ENCODE assay signal across 20 cellular contexts in genomic region chr17:4539025-4539424, GRCh38. TPM values are rescaled to one million over a fixed set of nuclear protein-coding genes. Genes with fewer than 3 reads are reported as not detected.
DNase-seq lines count a peak whose midpoint lies in the region; ATAC-seq and TF ChIP-seq lines count a peak whose summit lies in the region.
"Had no signal": no experiment of that assay in that cellular context is flagged by ENCODE, and none has a peak within 500 bp of the region (broad histone marks: within the 10 kb centered on the region; RNA-seq: fewer than 3 reads in every experiment).

No MANE protein-coding gene starts in this region.

- no peak for TF ChIP-seq POLR2A in breast epithelium (IDR thresholded peaks at IDR 0.05)
- no peak for TF ChIP-seq POLR2A in upper lobe of left lung (IDR thresholded peaks at IDR 0.05)

- CTCF ChIA-PET in MCF 10A (lab: Yijun Ruan, JAX) (interaction anchor here (0.7 to 1.0 kb wide), 2 partner anchors 28 to 439 kb away, joined by 3 read pairs; no protein-coding TSS in a partner anchor), Panc1 (lab: Charles Lee) (no interaction called here)

- TF ChIP-seq EP300 in upper lobe of left lung (IDR thresholded peaks at IDR 0.05), result no peak

- H3K27ac ChIP-seq in breast epithelium (no peak overlapping the region), Panc1 (ENCODE audit: low read length) (no peak overlapping the region), upper lobe of left lung (peak overlapping the region in 3 of 4 donors; percentile 69 to 91 (median 90))
- H3K27ac ChIP-seq: C4-2B had no signal

- peaks cover 5% of the 10 kb centered on the region for H3K4me1 Mint-ChIP-seq in MCF 10A (ENCODE audit: insufficient read depth, unreplicated experiment)
- H3K4me1 Mint-ChIP-seq in glutamatergic neuron (ENCODE audit: low read depth, unreplicated experiment), result peaks cover 1% of the 10 kb centered on the region

- H3K4me3 Mint-ChIP-seq in MCF 10A (ENCODE audit: unreplicated experiment) (no peak overlapping the region), glutamatergic neuron (ENCODE audit: unreplicated experiment) (no peak overlapping the region)
- H3K4me3 Mint-ChIP-seq: GM23338 had no signal

- peaks cover 17 to 30% of the 10 kb centered on the region in 2 donors for H3K4me1 ChIP-seq in breast epithelium
- peaks cover 31% of the 10 kb centered on the region for H3K4me1 ChIP-seq in Panc1 (ENCODE audit: control insufficient read depth, insufficient read depth, low read length)
- peaks cover 63 to 82% (median 76%) of the 10 kb centered on the region in 4 donors for H3K4me1 ChIP-seq in upper lobe of left lung

- H3K27ac Mint-ChIP-seq in MCF 10A (ENCODE audit: low read depth, unreplicated experiment), result no peak overlapping the region
- no peak overlapping the region for H3K27ac Mint-ChIP-seq in glutamatergic neuron (ENCODE audit: unreplicated experiment)
- H3K27ac Mint-ChIP-seq: GM23338 had no signal

- intact Hi-C loops in MCF 10A (cut with micrococcal nuclease) (no loop called here), breast epithelium (cut with DNase I; ENCODE audit: low total_unique reads) (no loop called here), Panc1 (cut with micrococcal nuclease; ENCODE audit: unreplicated experiment) (no loop called here)

- no peaks in the 10 kb centered on the region for H3K9me3 Mint-ChIP-seq in MCF 10A (ENCODE audit: unreplicated experiment)
- peaks cover 1% of the 10 kb centered on the region for H3K9me3 Mint-ChIP-seq in glutamatergic neuron (ENCODE audit: unreplicated experiment)
- H3K9me3 Mint-ChIP-seq: GM23338 had no signal

- no peak overlapping the region for H3K4me3 ChIP-seq in breast epithelium
- no peak overlapping the region for H3K4me3 ChIP-seq in Panc1 (ENCODE audit: low read depth in 2 of 2, low read length in 2 of 2)
- peak overlapping the region in 1 of 4 donors; percentile 1 for H3K4me3 ChIP-seq in upper lobe of left lung
- H3K4me3 ChIP-seq: GM23338 had no signal

- no peak for DNase-seq in MCF 10A (ENCODE audit: unreplicated experiment)
- no peak for DNase-seq in breast epithelium (ENCODE audit: low spot score in 2 of 2)
- no peak for DNase-seq in Panc1 (ENCODE audit: low read depth, low spot score)
- peak; percentile 17 for DNase-seq in glutamatergic neuron
- DNase-seq in upper lobe of left lung, result peak in 1 of 2 donors; percentile 52
- no peak for DNase-seq in G401 (ENCODE audit: low spot score)
- no peak for DNase-seq in GM10266 (ENCODE audit: extremely low spot score)
- DNase-seq in HCEC 1CT, result no peak
- DNase-seq: DND-41; Kasumi-1; MM.1S; NCI-H1092; NCI-H1436 treated with DMSO at 0.1 percent for 48 hours; NCI-H2081; NK-92 treated with Interleukin-12 subunit alpha and Interleukin-12 subunit beta, amount 100 ng/mL, for 24 hours; OCI-M1; RPMI8226 had no signal

- TSS peak; percentile 46 for BruUV-seq in MCF 10A (replicated peaks; lab: Mats Ljungman, UMichigan)
- BruUV-seq in Panc1 (replicated peaks; lab: Mats Ljungman, UMichigan), result TSS peak; percentile 81

- H3K27me3 Mint-ChIP-seq in MCF 10A (ENCODE audit: insufficient read depth, unreplicated experiment) (no peaks in the 10 kb centered on the region), glutamatergic neuron (ENCODE audit: unreplicated experiment) (peaks cover 2% of the 10 kb centered on the region)

- H3K9me3 ChIP-seq in breast epithelium (no peaks in the 10 kb centered on the region), Panc1 (ENCODE audit: control insufficient read depth, insufficient read depth, low read depth, low read length) (no peaks in the 10 kb centered on the region), upper lobe of left lung (no peaks in the 10 kb centered on the region)

- POLR2A ChIA-PET in MCF 10A (lab: Yijun Ruan, JAX) (interaction anchor here (0.6 to 2.9 kb wide), 4 partner anchors 16 to 362 kb away, joined by 3 to 15 read pairs (median 4); partner anchors contain the start of gene MYBBP1A), Panc1 (lab: Charles Lee) (no interaction called here)

- H3K36me3 ChIP-seq in breast epithelium (no peaks in the 10 kb centered on the region), Panc1 (ENCODE audit: control insufficient read depth, insufficient read depth, low read length) (peaks cover 3% of the 10 kb centered on the region; the same call in 1 of the 2 replicates), upper lobe of left lung (peaks cover 11 to 61% (median 43%) of the 10 kb centered on the region in 4 donors)

- H3K36me3 Mint-ChIP-seq in MCF 10A (ENCODE audit: insufficient read depth, unreplicated experiment) (peaks cover 57% of the 10 kb centered on the region), glutamatergic neuron (ENCODE audit: unreplicated experiment) (no peaks in the 10 kb centered on the region)

- no peak for ATAC-seq in Panc1
- ATAC-seq in upper lobe of left lung (ENCODE audit: low FRiP score in 2 of 2), result no peak
- ATAC-seq: GM23338 had no signal

- in situ Hi-C loops in Panc1 (cut with HindIII; ENCODE audit: low pct_unique_long_range_greater_than_20kb, low sequenced_read_pairs) (no loop called here), G401 (cut with HindIII; ENCODE audit: low sequenced_read_pairs) (no loop called here)

- no peak for TF ChIP-seq CTCF in MCF 10A (IDR thresholded peaks at IDR 0.05; ENCODE audit: unreplicated experiment)
- TF ChIP-seq CTCF in breast epithelium (IDR thresholded peaks at IDR 0.05), result no peak
- TF ChIP-seq CTCF in Panc1 (IDR thresholded peaks at IDR 0.05), result no peak
- TF ChIP-seq CTCF in glutamatergic neuron (IDR thresholded peaks at IDR 0.05; ENCODE audit: partially characterized antibody, unreplicated experiment), result no peak
- TF ChIP-seq CTCF in upper lobe of left lung (IDR thresholded peaks at IDR 0.05), result no peak
- TF ChIP-seq CTCF in GM10266 (IDR thresholded peaks at IDR 0.05; ENCODE audit: control insufficient read depth, insufficient read depth, low read depth, missing control alignments), result no peak

- H3K27me3 ChIP-seq in breast epithelium, result no peaks in the 10 kb centered on the region
- no peaks in the 10 kb centered on the region for H3K27me3 ChIP-seq in Panc1 (ENCODE audit: control insufficient read depth, insufficient read depth, low read length)
- H3K27me3 ChIP-seq in upper lobe of left lung, result no peaks in the 10 kb centered on the region

- 70 to 79% methylated on average over 7 to 8 of the region's 8 CpGs for WGBS in upper lobe of left lung, 2 donors

RNA-seq across cellular contexts. Expression of gene MYBBP1A, which starts 16.2 kb away (rescaled TPM):
- total RNA-seq in MCF 10A (2022) (78.3 and 123 TPM in 2 replicates), breast epithelium (10 to 100 TPM; 26.9 to 61.6 (median 50.1) TPM), Panc1 (2021; ENCODE audit: unreplicated experiment) (95.6 TPM), glutamatergic neuron (ENCODE audit: unreplicated experiment) (44.8 TPM), upper lobe of left lung (100 to 1,000 TPM in 1 of 6 donors, 10 to 100 TPM in 5; 45.2 to 151 (median 57.3) TPM)
- polyA plus RNA-seq in Panc1 (2012; ENCODE audit: insufficient read length), result 123 TPM
- total RNA-seq in G401 (2014; rRNA removed; shearing (Covaris generic)), result 89.3 and 91.6 TPM in 2 replicates

RNA-seq across cellular contexts. Expression of gene GGT6, which starts 21.4 kb away (rescaled TPM):
- total RNA-seq in MCF 10A (2022), result not detected in 2 replicates
- 10 to 100 TPM in 2 of 3 donors, not detected in 1; 12.8 to 33.8 TPM for total RNA-seq in breast epithelium
- not detected for total RNA-seq in Panc1 (2021; ENCODE audit: unreplicated experiment)
- polyA plus RNA-seq in Panc1 (2012; ENCODE audit: insufficient read length), result not detected
- not detected for total RNA-seq in glutamatergic neuron (ENCODE audit: unreplicated experiment)
- 10 to 100 TPM in 3 of 6 donors, 1 to 10 TPM in 3; 3.8 to 18.7 (median 9.7) TPM for total RNA-seq in upper lobe of left lung
- 5.3 TPM in 1 of 2 replicates, not detected in the other for total RNA-seq in G401 (2014; rRNA removed; shearing (Covaris generic))
- total RNA-seq: NCI-H460 had no signal
- polyA plus RNA-seq: GM23338 had no signal

RNA-seq across cellular contexts. Expression of gene SPNS2, which starts 40.3 kb away (rescaled TPM):
- total RNA-seq in MCF 10A (2022) (not detected in 2 replicates), breast epithelium (10 to 100 TPM in 2 of 3 donors, 1 to 10 TPM in 1; 5.3 to 14.1 (median 11.5) TPM), Panc1 (2021; ENCODE audit: unreplicated experiment) (1.9 TPM), glutamatergic neuron (ENCODE audit: unreplicated experiment) (73.0 TPM), upper lobe of left lung (10 to 100 TPM; 41.8 to 89.1 (median 55.2) TPM)
- polyA plus RNA-seq in Panc1 (2012; ENCODE audit: insufficient read length), result 1.8 TPM
- 58.1 and 61.5 TPM in 2 replicates for total RNA-seq in G401 (2014; rRNA removed; shearing (Covaris generic))

RNA-seq across cellular contexts. Expression of gene SMTNL2, which starts 45.3 kb away (rescaled TPM):
- total RNA-seq in MCF 10A (2022) (not detected in 2 replicates), breast epithelium (1 to 10 TPM in 1 of 3 donors, under 1 TPM in 2; 0.16 to 1.8 (median 0.98) TPM), Panc1 (2021; ENCODE audit: unreplicated experiment) (not detected), glutamatergic neuron (ENCODE audit: unreplicated experiment) (22.0 TPM), upper lobe of left lung (1 to 10 TPM in 5 of 6 donors, under 1 TPM in 1; 0.49 to 7.3 (median 3.6) TPM)
- polyA plus RNA-seq in Panc1 (2012; ENCODE audit: insufficient read length), result not detected
- not detected in 2 replicates for total RNA-seq in G401 (2014; rRNA removed; shearing (Covaris generic))

Comparison
In these comparisons a context has a peak if more than half of its experiments do, and no peak if none do; other contexts are left out.
1. H3K27ac ChIP-seq: peak in upper lobe of left lung (3 of 4); none in breast epithelium (0 of 2) and Panc1 (single experiment).